ENCODE assay signal across 21 cellular contexts in genomic region chr3:99823723-99824711, GRCh38. TPM values are rescaled to one million over a fixed set of nuclear protein-coding genes. Genes with fewer than 3 reads are reported as not detected.
DNase-seq lines count a peak whose midpoint lies in the region; ATAC-seq, FAIRE-seq and TF ChIP-seq lines count a peak whose summit lies in the region.
"Had no signal": no experiment of that assay in that cellular context is flagged by ENCODE, and none has a peak within 500 bp of the region (broad histone marks: within the 10 kb centered on the region; RNA-seq: fewer than 3 reads in every experiment).

No MANE protein-coding gene starts in this region.

- no peak for FAIRE-seq in H54 (lab: Jason Lieb, UNC)
- FAIRE-seq: GM18507, GM19239 had no signal

- H3K27ac ChIP-seq in mesenchymal stem cell (ENCODE audit: low read length, poor library complexity, severe bottlenecking), result no peak overlapping the region
- H3K27ac ChIP-seq: breast epithelium, heart right ventricle, vagina had no signal

- H3K36me3 Mint-ChIP-seq in Calu3 (ENCODE audit: insufficient read depth, unreplicated experiment), result no peaks in the 10 kb centered on the region
- peaks cover 6% of the 10 kb centered on the region for H3K36me3 Mint-ChIP-seq in activated CD8-positive, alpha-beta T cell treated with anti-CD3 and anti-CD28 coated beads, Interleukin-2, amount 10 ng/mL, durations not matched to agents 7 days and 5 days (ENCODE audit: low read depth)

- peak overlapping the region; percentile 26 for H3K27ac Mint-ChIP-seq in Calu3 (ENCODE audit: unreplicated experiment)
- peak overlapping the region; percentile 22 for H3K27ac Mint-ChIP-seq in activated CD8-positive, alpha-beta T cell treated with anti-CD3 and anti-CD28 coated beads, Interleukin-2, amount 10 ng/mL, durations not matched to agents 7 days and 5 days
- H3K27ac Mint-ChIP-seq: T-helper 1 cell treated with Interleukin-12 subunit alpha and Interleukin-12 subunit beta and Interleukin-4 antibody, amounts not matched to agents 30 μg/mL and 1 μg/mL, for 36 hours had no signal

- no peaks in the 10 kb centered on the region for H3K36me3 ChIP-seq in mesenchymal stem cell (ENCODE audit: control insufficient read depth in 1 of 2, insufficient read depth in 2 of 2, low read depth in 1 of 2, low read length in 2 of 2)
- H3K36me3 ChIP-seq: breast epithelium, vagina had no signal

- no peak overlapping the region for H2BK15ac ChIP-seq in mesenchymal stem cell (ENCODE audit: low read depth, poor library complexity, severe bottlenecking)

- peak; percentile 20 for DNase-seq in Calu3
- peak; percentile 17 to 72 for DNase-seq in NCI-H524 (lab: John Stamatoyannopoulos, UW)
- no peak for DNase-seq in activated CD8-positive, alpha-beta T cell treated with anti-CD3 and anti-CD28 coated beads, Interleukin-2, amount 10 ng/mL, durations not matched to agents 7 days and 5 days
- DNase-seq in mesenchymal stem cell, result no peak
- no peak for DNase-seq in H54 (ENCODE audit: insufficient read length, low spot score)
- no peak for DNase-seq in NCI-H69 (lab: John Stamatoyannopoulos, UW)
- DNase-seq: activated CD4-positive, CD25-positive, alpha-beta regulatory T cell treated with anti-CD3 and anti-CD28 coated beads, Interleukin-2, amount 50 U/mL, for 72 hours; Caco-2; heart right ventricle; NCI-H774; stimulated activated CD4-positive, alpha-beta T cell treated with anti-CD3 and anti-CD28 coated beads, Interleukin-1b, Interleukin-23, amount 100 ng/mL, for 48 hours; substantia nigra had no signal

- H4K91ac ChIP-seq in mesenchymal stem cell (ENCODE audit: low read length), result no peak overlapping the region

- no peak overlapping the region for H2AFZ ChIP-seq in mesenchymal stem cell (ENCODE audit: low read depth, low read length)

- H2BK5ac ChIP-seq in mesenchymal stem cell (ENCODE audit: low read depth, low read length, poor library complexity, severe bottlenecking), result no peak overlapping the region

- no peak for ATAC-seq in activated CD8-positive, alpha-beta T cell treated with anti-CD3 and anti-CD28 coated beads, Interleukin-2, amount 10 ng/mL, durations not matched to agents 7 days and 5 days
- ATAC-seq in HG02798 (IDR thresholded peaks at IDR 0.05; ENCODE audit: poor library complexity, unreplicated experiment) (no peak), HG03280 (IDR thresholded peaks at IDR 0.05; ENCODE audit: unreplicated experiment) (no peak)
- ATAC-seq: heart right ventricle, right cardiac atrium had no signal

- no peak for TF ChIP-seq POLR2A in H54 (IDR thresholded peaks at IDR 0.05; ENCODE audit: low read depth, low read length)

- no peak overlapping the region for H3K4me3 ChIP-seq in mesenchymal stem cell (ENCODE audit: insufficient read depth in 1 of 2, low read depth in 1 of 2, low read length in 2 of 2)
- H3K4me3 ChIP-seq: breast epithelium, heart right ventricle, vagina had no signal

- no peaks in the 10 kb centered on the region for H3K9me3 Mint-ChIP-seq in Calu3 (ENCODE audit: low read depth, unreplicated experiment)
- H3K9me3 Mint-ChIP-seq in activated CD8-positive, alpha-beta T cell treated with anti-CD3 and anti-CD28 coated beads, Interleukin-2, amount 10 ng/mL, durations not matched to agents 7 days and 5 days (ENCODE audit: insufficient read depth), result no peaks in the 10 kb centered on the region
- H3K9me3 Mint-ChIP-seq: activated naive CD4-positive, alpha-beta T cell treated with anti-CD3 and anti-CD28 coated beads, Interleukin-2, amount 50 U/mL, for 24 hours; T-helper 1 cell treated with Interleukin-12 subunit alpha and Interleukin-12 subunit beta and Interleukin-4 antibody, amounts not matched to agents 30 μg/mL and 1 μg/mL, for 36 hours had no signal

- H3K27me3 ChIP-seq in mesenchymal stem cell (ENCODE audit: control insufficient read depth in 1 of 2, insufficient read depth in 1 of 2, low read length in 2 of 2), result no peaks in the 10 kb centered on the region
- H3K27me3 ChIP-seq: breast epithelium, heart right ventricle, vagina had no signal

- H3K79me1 ChIP-seq in mesenchymal stem cell (replicated peaks; ENCODE audit: low read length, poor library complexity, severe bottlenecking), result peaks cover 18% of the 10 kb centered on the region

- H3K9me3 ChIP-seq in mesenchymal stem cell (ENCODE audit: control insufficient read depth, low read length), result no peaks in the 10 kb centered on the region
- H3K9me3 ChIP-seq: breast epithelium, Caco-2, heart right ventricle, vagina had no signal

- H4K8ac ChIP-seq in mesenchymal stem cell (ENCODE audit: low read length), result peak overlapping the region; percentile 4

- H3K18ac ChIP-seq in mesenchymal stem cell (ENCODE audit: low read depth in 1 of 2, low read length in 2 of 2), result no peak overlapping the region

- no peak overlapping the region for H3K23ac ChIP-seq in mesenchymal stem cell (ENCODE audit: low read length in 2 of 2)

- CTCF ChIA-PET in Calu3 (lab: Charles Lee), result interaction anchor here (0.6 to 1.6 kb wide), 4 partner anchors 38 to 430 kb away, joined by 3 to 7 read pairs (median 4); no protein-coding TSS in a partner anchor
- CTCF ChIA-PET in activated CD8-positive, alpha-beta T cell treated with anti-CD3 and anti-CD28 coated beads, Interleukin-2, amount 10 ng/mL, durations not matched to agents 7 days and 5 days (lab: Charles Lee), result interaction anchor here (0.9 to 5.1 kb wide), 3 partner anchors 8 to 437 kb away, joined by 4 to 35 read pairs (median 4); partner anchors contain the start of gene TBC1D23

- TF ChIP-seq CTCF in Calu3 (IDR thresholded peaks at IDR 0.05; ENCODE audit: unreplicated experiment), result no peak

- no peak overlapping the region for H3K4ac ChIP-seq in mesenchymal stem cell (ENCODE audit: low read depth in 1 of 2, low read length in 2 of 2)

- H2BK120ac ChIP-seq in mesenchymal stem cell (ENCODE audit: low read depth, low read length), result no peak overlapping the region

- peaks cover 35% of the 10 kb centered on the region for H3K4me1 Mint-ChIP-seq in Calu3 (ENCODE audit: low read depth, unreplicated experiment)
- H3K4me1 Mint-ChIP-seq in activated CD8-positive, alpha-beta T cell treated with anti-CD3 and anti-CD28 coated beads, Interleukin-2, amount 10 ng/mL, durations not matched to agents 7 days and 5 days (ENCODE audit: low read depth), result peaks cover 17% of the 10 kb centered on the region

- no peak overlapping the region for H3K9ac ChIP-seq in mesenchymal stem cell (ENCODE audit: low read length)

- H2AK5ac ChIP-seq in mesenchymal stem cell (ENCODE audit: low read length, severe bottlenecking), result no peak overlapping the region

- no peaks in the 10 kb centered on the region for H3K27me3 Mint-ChIP-seq in Calu3 (ENCODE audit: unreplicated experiment)
- no peaks in the 10 kb centered on the region for H3K27me3 Mint-ChIP-seq in activated CD8-positive, alpha-beta T cell treated with anti-CD3 and anti-CD28 coated beads, Interleukin-2, amount 10 ng/mL, durations not matched to agents 7 days and 5 days (ENCODE audit: low read depth)
- H3K27me3 Mint-ChIP-seq: activated naive CD4-positive, alpha-beta T cell treated with anti-CD3 and anti-CD28 coated beads, Interleukin-2, amount 50 U/mL, for 24 hours had no signal

- H3K4me1 ChIP-seq in mesenchymal stem cell (ENCODE audit: control insufficient read depth, insufficient read depth, low read depth, low read length), result no peaks in the 10 kb centered on the region
- H3K4me1 ChIP-seq: breast epithelium, Caco-2 had no signal

- intact Hi-C loops in Calu3 (cut with micrococcal nuclease; ENCODE audit: unreplicated experiment), result no loop called here

- 85% methylated on average over 9 of the region's 14 CpGs for WGBS in mesenchymal stem cell

- H3K4me2 ChIP-seq in mesenchymal stem cell (ENCODE audit: low read length, poor library complexity, severe bottlenecking), result no peak overlapping the region

- BruUV-seq in Calu3 (replicated peaks; lab: Mats Ljungman, UMichigan), result TSS peak; percentile 100

- H2BK12ac ChIP-seq in mesenchymal stem cell (ENCODE audit: low read length in 2 of 2), result no peak overlapping the region

- H3K14ac ChIP-seq in mesenchymal stem cell (ENCODE audit: low read length in 2 of 2), result no peak overlapping the region

- POLR2A ChIA-PET in activated CD8-positive, alpha-beta T cell treated with anti-CD3 and anti-CD28 coated beads, Interleukin-2, amount 10 ng/mL, durations not matched to agents 7 days and 5 days (lab: Charles Lee), result interaction anchor here (0.5 kb wide), 1 partner anchor 1238 kb away, joined by 3 read pairs; no protein-coding TSS in a partner anchor

- peak overlapping the region; percentile 10 for H3K4me3 Mint-ChIP-seq in Calu3 (ENCODE audit: low read depth, unreplicated experiment)
- no peak overlapping the region for H3K4me3 Mint-ChIP-seq in activated CD8-positive, alpha-beta T cell treated with anti-CD3 and anti-CD28 coated beads, Interleukin-2, amount 10 ng/mL, durations not matched to agents 7 days and 5 days
- H3K4me3 Mint-ChIP-seq: activated naive CD4-positive, alpha-beta T cell treated with anti-CD3 and anti-CD28 coated beads, Interleukin-2, amount 50 U/mL, for 24 hours; T-helper 1 cell treated with Interleukin-12 subunit alpha and Interleukin-12 subunit beta and Interleukin-4 antibody, amounts not matched to agents 30 μg/mL and 1 μg/mL, for 36 hours had no signal

RNA-seq across cellular contexts. Expression of gene CMSS1, which starts 6.4 kb away (rescaled TPM):
- 44.3 and 55.8 TPM in 2 replicates for total RNA-seq in Calu3 (2022)
- 10 to 100 TPM; 42.1 to 42.6 TPM for total RNA-seq in activated CD8-positive, alpha-beta T cell treated with anti-CD3 and anti-CD28 coated beads, Interleukin-2, amount 10 ng/mL, durations not matched to agents 7 days and 5 days
- polyA plus RNA-seq in mesenchymal stem cell (2013, experiment 1 of 2), result 11.1 TPM
- 12.6 TPM for polyA plus RNA-seq in mesenchymal stem cell (2013, experiment 2 of 2)

Comparison
In these comparisons a context has a peak if more than half of its experiments do, and no peak if none do; other contexts are left out.
1. DNase-seq: peak in Calu3 (single experiment) and NCI-H524 (2 of 2); none in activated CD8-positive, alpha-beta T cell treated with anti-CD3 and anti-CD28 coated beads, Interleukin-2, amount 10 ng/mL, durations not matched to agents 7 days and 5 days (single experiment), mesenchymal stem cell (single experiment), H54 (single experiment) and NCI-H69 (single experiment).